1 cellular context compared by ENCODE assay signal in genomic region chr17:40095944-40096791, GRCh38.
TF ChIP-seq lines count a peak whose summit lies in the region.

No MANE protein-coding gene starts in this region.

TF ChIP-seq in GM12878, 131 proteins besides CTCF, POLR2A, EP300 and RAD21 (continued from another document and continues in another):
- TF ChIP-seq SKIL (IDR thresholded peaks at IDR 0.05; ENCODE audit: low read depth, poor library complexity, severe bottlenecking), result peak; percentile 67
- TF ChIP-seq SMAD1 (IDR thresholded peaks at IDR 0.05; ENCODE audit: low read depth, partially characterized antibody), result peak; percentile 45
- no peak for TF ChIP-seq ZNF217 (IDR thresholded peaks at IDR 0.05)
- TF ChIP-seq, protein P1, sequence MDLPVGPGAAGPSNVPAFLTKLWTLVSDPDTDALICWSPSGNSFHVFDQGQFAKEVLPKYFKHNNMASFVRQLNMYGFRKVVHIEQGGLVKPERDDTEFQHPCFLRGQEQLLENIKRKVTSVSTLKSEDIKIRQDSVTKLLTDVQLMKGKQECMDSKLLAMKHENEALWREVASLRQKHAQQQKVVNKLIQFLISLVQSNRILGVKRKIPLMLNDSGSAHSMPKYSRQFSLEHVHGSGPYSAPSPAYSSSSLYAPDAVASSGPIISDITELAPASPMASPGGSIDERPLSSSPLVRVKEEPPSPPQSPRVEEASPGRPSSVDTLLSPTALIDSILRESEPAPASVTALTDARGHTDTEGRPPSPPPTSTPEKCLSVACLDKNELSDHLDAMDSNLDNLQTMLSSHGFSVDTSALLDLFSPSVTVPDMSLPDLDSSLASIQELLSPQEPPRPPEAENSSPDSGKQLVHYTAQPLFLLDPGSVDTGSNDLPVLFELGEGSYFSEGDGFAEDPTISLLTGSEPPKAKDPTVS (IDR thresholded peaks at IDR 0.05; ENCODE audit: low read depth, low read length), result no peak
- TF ChIP-seq JUNB (IDR thresholded peaks at IDR 0.05), result peak; percentile 63; the same call in 1 of the 2 replicates
- TF ChIP-seq SRF (IDR thresholded peaks at IDR 0.05; ENCODE audit: low read depth in 2 of 2, low read length in 2 of 2), result no peak
- TF ChIP-seq STAT3 (IDR thresholded peaks at IDR 0.05; ENCODE audit: low read depth, low read length), result no peak
- no peak for TF ChIP-seq FOS (IDR thresholded peaks at IDR 0.05; ENCODE audit: borderline replicate concordance, extremely low read depth, insufficient read length)
- no peak for TF ChIP-seq SUZ12 (IDR thresholded peaks at IDR 0.05; ENCODE audit: unreplicated experiment)
- no peak for TF ChIP-seq ZBTB4 (CRISPR knock-in tag; IDR thresholded peaks at IDR 0.05)
- no peak; the same call in 1 of the 2 replicates for TF ChIP-seq DPF2 (IDR thresholded peaks at IDR 0.05)
- TF ChIP-seq SIX5 (IDR thresholded peaks at IDR 0.05; ENCODE audit: low read depth, low read length, severe bottlenecking), result no peak
- no peak for TF ChIP-seq E2F4 (IDR thresholded peaks at IDR 0.05; ENCODE audit: low read depth, low read length)
- TF ChIP-seq ATF3 (IDR thresholded peaks at IDR 0.05; ENCODE audit: borderline replicate concordance, extremely low read depth, low read depth, low read length), result peak; percentile 5; the same call in 1 of the 2 replicates
- no peak for TF ChIP-seq NR2C1 (IDR thresholded peaks at IDR 0.05)
- TF ChIP-seq ZBTB33 (IDR thresholded peaks at IDR 0.05), result no peak
- no peak for TF ChIP-seq YY1 (IDR thresholded peaks at IDR 0.05; ENCODE audit: low read depth, low read length)
- TF ChIP-seq NBN (IDR thresholded peaks at IDR 0.05), result 0 out of 2 replicates have a peak, but pooled peaks have one; percentile 65
- TF ChIP-seq TCF7 (IDR thresholded peaks at IDR 0.05; ENCODE audit: borderline replicate concordance), result no peak
- no peak for TF ChIP-seq SMAD5 (IDR thresholded peaks at IDR 0.05; ENCODE audit: low read depth)
- TF ChIP-seq ATF2 (IDR thresholded peaks at IDR 0.05; ENCODE audit: low read length), result no peak; the same call in 1 of the 2 replicates
- TF ChIP-seq EZH2 (IDR thresholded peaks at IDR 0.05; ENCODE audit: borderline replicate concordance, control insufficient read depth, low read depth, low read length), result no peak
- TF ChIP-seq NFXL1 (IDR thresholded peaks at IDR 0.05; ENCODE audit: borderline replicate concordance), result no peak
- TF ChIP-seq STAT1 (conservative IDR thresholded peaks at IDR 0.05), result no peak
- no peak for TF ChIP-seq NKRF (conservative IDR thresholded peaks at IDR 0.05)
- TF ChIP-seq, protein P2, sequence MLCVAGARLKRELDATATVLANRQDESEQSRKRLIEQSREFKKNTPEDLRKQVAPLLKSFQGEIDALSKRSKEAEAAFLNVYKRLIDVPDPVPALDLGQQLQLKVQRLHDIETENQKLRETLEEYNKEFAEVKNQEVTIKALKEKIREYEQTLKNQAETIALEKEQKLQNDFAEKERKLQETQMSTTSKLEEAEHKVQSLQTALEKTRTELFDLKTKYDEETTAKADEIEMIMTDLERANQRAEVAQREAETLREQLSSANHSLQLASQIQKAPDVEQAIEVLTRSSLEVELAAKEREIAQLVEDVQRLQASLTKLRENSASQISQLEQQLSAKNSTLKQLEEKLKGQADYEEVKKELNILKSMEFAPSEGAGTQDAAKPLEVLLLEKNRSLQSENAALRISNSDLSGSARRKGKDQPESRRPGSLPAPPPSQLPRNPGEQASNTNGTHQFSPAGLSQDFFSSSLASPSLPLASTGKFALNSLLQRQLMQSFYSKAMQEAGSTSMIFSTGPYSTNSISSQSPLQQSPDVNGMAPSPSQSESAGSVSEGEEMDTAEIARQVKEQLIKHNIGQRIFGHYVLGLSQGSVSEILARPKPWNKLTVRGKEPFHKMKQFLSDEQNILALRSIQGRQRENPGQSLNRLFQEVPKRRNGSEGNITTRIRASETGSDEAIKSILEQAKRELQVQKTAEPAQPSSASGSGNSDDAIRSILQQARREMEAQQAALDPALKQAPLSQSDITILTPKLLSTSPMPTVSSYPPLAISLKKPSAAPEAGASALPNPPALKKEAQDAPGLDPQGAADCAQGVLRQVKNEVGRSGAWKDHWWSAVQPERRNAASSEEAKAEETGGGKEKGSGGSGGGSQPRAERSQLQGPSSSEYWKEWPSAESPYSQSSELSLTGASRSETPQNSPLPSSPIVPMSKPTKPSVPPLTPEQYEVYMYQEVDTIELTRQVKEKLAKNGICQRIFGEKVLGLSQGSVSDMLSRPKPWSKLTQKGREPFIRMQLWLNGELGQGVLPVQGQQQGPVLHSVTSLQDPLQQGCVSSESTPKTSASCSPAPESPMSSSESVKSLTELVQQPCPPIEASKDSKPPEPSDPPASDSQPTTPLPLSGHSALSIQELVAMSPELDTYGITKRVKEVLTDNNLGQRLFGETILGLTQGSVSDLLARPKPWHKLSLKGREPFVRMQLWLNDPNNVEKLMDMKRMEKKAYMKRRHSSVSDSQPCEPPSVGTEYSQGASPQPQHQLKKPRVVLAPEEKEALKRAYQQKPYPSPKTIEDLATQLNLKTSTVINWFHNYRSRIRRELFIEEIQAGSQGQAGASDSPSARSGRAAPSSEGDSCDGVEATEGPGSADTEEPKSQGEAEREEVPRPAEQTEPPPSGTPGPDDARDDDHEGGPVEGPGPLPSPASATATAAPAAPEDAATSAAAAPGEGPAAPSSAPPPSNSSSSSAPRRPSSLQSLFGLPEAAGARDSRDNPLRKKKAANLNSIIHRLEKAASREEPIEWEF (IDR thresholded peaks at IDR 0.05; ENCODE audit: insufficient replicate concordance, low read depth, low read length), result no peak
- TF ChIP-seq TCF12 (IDR thresholded peaks at IDR 0.05; ENCODE audit: low read depth, low read length), result peak; percentile 43; the same call in 1 of the 2 replicates
- no peak for TF ChIP-seq MTA2 (IDR thresholded peaks at IDR 0.05; ENCODE audit: low read depth)
- no peak; the same call in 1 of the 2 replicates for TF ChIP-seq POLR2AphosphoS2 (IDR thresholded peaks at IDR 0.05; ENCODE audit: low read depth, low read length)
- no peak for TF ChIP-seq CEBPB (IDR thresholded peaks at IDR 0.05; ENCODE audit: borderline replicate concordance in 1 of 2, low read depth in 2 of 2, low read length in 2 of 2)
- TF ChIP-seq, protein P3, sequence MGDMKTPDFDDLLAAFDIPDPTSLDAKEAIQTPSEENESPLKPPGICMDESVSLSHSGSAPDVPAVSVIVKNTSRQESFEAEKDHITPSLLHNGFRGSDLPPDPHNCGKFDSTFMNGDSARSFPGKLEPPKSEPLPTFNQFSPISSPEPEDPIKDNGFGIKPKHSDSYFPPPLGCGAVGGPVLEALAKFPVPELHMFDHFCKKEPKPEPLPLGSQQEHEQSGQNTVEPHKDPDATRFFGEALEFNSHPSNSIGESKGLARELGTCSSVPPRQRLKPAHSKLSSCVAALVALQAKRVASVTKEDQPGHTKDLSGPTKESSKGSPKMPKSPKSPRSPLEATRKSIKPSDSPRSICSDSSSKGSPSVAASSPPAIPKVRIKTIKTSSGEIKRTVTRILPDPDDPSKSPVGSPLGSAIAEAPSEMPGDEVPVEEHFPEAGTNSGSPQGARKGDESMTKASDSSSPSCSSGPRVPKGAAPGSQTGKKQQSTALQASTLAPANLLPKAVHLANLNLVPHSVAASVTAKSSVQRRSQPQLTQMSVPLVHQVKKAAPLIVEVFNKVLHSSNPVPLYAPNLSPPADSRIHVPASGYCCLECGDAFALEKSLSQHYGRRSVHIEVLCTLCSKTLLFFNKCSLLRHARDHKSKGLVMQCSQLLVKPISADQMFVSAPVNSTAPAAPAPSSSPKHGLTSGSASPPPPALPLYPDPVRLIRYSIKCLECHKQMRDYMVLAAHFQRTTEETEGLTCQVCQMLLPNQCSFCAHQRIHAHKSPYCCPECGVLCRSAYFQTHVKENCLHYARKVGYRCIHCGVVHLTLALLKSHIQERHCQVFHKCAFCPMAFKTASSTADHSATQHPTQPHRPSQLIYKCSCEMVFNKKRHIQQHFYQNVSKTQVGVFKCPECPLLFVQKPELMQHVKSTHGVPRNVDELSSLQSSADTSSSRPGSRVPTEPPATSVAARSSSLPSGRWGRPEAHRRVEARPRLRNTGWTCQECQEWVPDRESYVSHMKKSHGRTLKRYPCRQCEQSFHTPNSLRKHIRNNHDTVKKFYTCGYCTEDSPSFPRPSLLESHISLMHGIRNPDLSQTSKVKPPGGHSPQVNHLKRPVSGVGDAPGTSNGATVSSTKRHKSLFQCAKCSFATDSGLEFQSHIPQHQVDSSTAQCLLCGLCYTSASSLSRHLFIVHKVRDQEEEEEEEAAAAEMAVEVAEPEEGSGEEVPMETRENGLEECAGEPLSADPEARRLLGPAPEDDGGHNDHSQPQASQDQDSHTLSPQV (IDR thresholded peaks at IDR 0.05), result no peak
- no peak for TF ChIP-seq ZNF24 (IDR thresholded peaks at IDR 0.05)
